In the genomic region with DNA sequence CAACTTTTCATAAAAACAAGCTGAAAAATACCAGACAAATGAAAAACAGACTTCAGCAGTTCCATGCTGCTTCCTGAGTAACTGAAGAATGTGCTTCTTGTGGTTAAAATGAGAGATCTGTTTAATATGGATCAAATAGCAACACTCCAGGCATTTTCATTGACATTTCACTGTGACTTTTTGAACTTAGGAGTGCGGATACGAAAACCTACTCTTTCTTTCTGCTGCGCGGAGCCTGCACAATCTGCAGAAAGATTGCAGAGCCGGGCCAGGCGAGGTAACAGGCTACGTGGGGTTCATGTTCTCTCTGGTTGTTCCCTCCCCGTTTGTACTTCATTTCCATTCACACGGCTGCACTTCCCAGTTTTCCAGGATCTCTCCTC, we compare ENCODE assay signal across 1 cellular context.
TF ChIP-seq lines count a peak whose summit lies in the region.

No MANE protein-coding gene starts in this region.

TF ChIP-seq in GM12878, 131 proteins besides CTCF, POLR2A, EP300 and RAD21 (continued from another document):
- TF ChIP-seq, protein P1, sequence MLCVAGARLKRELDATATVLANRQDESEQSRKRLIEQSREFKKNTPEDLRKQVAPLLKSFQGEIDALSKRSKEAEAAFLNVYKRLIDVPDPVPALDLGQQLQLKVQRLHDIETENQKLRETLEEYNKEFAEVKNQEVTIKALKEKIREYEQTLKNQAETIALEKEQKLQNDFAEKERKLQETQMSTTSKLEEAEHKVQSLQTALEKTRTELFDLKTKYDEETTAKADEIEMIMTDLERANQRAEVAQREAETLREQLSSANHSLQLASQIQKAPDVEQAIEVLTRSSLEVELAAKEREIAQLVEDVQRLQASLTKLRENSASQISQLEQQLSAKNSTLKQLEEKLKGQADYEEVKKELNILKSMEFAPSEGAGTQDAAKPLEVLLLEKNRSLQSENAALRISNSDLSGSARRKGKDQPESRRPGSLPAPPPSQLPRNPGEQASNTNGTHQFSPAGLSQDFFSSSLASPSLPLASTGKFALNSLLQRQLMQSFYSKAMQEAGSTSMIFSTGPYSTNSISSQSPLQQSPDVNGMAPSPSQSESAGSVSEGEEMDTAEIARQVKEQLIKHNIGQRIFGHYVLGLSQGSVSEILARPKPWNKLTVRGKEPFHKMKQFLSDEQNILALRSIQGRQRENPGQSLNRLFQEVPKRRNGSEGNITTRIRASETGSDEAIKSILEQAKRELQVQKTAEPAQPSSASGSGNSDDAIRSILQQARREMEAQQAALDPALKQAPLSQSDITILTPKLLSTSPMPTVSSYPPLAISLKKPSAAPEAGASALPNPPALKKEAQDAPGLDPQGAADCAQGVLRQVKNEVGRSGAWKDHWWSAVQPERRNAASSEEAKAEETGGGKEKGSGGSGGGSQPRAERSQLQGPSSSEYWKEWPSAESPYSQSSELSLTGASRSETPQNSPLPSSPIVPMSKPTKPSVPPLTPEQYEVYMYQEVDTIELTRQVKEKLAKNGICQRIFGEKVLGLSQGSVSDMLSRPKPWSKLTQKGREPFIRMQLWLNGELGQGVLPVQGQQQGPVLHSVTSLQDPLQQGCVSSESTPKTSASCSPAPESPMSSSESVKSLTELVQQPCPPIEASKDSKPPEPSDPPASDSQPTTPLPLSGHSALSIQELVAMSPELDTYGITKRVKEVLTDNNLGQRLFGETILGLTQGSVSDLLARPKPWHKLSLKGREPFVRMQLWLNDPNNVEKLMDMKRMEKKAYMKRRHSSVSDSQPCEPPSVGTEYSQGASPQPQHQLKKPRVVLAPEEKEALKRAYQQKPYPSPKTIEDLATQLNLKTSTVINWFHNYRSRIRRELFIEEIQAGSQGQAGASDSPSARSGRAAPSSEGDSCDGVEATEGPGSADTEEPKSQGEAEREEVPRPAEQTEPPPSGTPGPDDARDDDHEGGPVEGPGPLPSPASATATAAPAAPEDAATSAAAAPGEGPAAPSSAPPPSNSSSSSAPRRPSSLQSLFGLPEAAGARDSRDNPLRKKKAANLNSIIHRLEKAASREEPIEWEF (IDR thresholded peaks at IDR 0.05; ENCODE audit: insufficient replicate concordance, low read depth, low read length): no peak
- TF ChIP-seq, protein P2, sequence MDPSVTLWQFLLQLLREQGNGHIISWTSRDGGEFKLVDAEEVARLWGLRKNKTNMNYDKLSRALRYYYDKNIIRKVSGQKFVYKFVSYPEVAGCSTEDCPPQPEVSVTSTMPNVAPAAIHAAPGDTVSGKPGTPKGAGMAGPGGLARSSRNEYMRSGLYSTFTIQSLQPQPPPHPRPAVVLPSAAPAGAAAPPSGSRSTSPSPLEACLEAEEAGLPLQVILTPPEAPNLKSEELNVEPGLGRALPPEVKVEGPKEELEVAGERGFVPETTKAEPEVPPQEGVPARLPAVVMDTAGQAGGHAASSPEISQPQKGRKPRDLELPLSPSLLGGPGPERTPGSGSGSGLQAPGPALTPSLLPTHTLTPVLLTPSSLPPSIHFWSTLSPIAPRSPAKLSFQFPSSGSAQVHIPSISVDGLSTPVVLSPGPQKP (IDR thresholded peaks at IDR 0.05; ENCODE audit: low read depth, low read length): no peak
